8 cellular contexts compared by ENCODE assay signal in genomic region chr14:67996235-67996634, GRCh38.
"Had no signal": no experiment of that assay in that cellular context is flagged by ENCODE, and none has a peak within 500 bp of the region (broad histone marks: within the 10 kb centered on the region; RNA-seq: fewer than 3 reads in every experiment).

No MANE protein-coding gene starts in this region.

- ATAC-seq: GM23338 had no signal

- FAIRE-seq: H1, H54 had no signal

- DNase-seq: H9, HCEC 1CT, Karpas-422, KBM-7 had no signal

- H2AFZ ChIP-seq: GM23338 had no signal

- H3K4me3 ChIP-seq: GM23338 had no signal

- H3K9ac ChIP-seq: KMS-11 had no signal

- H3K27ac ChIP-seq: KMS-11 had no signal

- H3K4me2 ChIP-seq: GM23338, KMS-11 had no signal
